ENCODE assay signal across 18 cellular contexts in genomic region chr6:2798586-2799134, GRCh38. TPM values are rescaled to one million over a fixed set of nuclear protein-coding genes. Genes with fewer than 3 reads are reported as not detected.
DNase-seq lines count a peak whose midpoint lies in the region; ATAC-seq and TF ChIP-seq lines count a peak whose summit lies in the region.
"Had no signal": no experiment of that assay in that cellular context is flagged by ENCODE, and none has a peak within 500 bp of the region (broad histone marks: within the 10 kb centered on the region; RNA-seq: fewer than 3 reads in every experiment).

No MANE protein-coding gene starts in this region.

- H3K27me3 ChIP-seq in BLaER1: no peaks in the 10 kb centered on the region
- no peaks in the 10 kb centered on the region for H3K27me3 ChIP-seq in HL-60 (ENCODE audit: insufficient read depth, poor library complexity, severe bottlenecking)
- H3K27me3 ChIP-seq in esophagus muscularis mucosa: no peaks in the 10 kb centered on the region
- H3K27me3 ChIP-seq in neutrophil: no peaks in the 10 kb centered on the region
- H3K27me3 ChIP-seq in ovary: no peaks in the 10 kb centered on the region

- DNase-seq in HL-60 (ENCODE audit: low read depth in 1 of 2, low spot score in 1 of 2) (no peak), esophagus muscularis mucosa (ENCODE audit: extremely low spot score) (peak; percentile 70), KG1 (lab: John Stamatoyannopoulos, UW) (no peak), ovary (no peak)
- DNase-seq: AML-193; CD4-positive, alpha-beta T cell; H9; Kasumi-1; MM.1S; NCI-H1092 treated with DMSO at 0.1 percent for 48 hours; NCI-H1694; NCI-H526; NK-92 treated with Interleukin-12 subunit alpha and Interleukin-12 subunit beta, amount 100 ng/mL, for 24 hours; SHP77 had no signal

- TF ChIP-seq POLR2A in esophagus muscularis mucosa (IDR thresholded peaks at IDR 0.05; ENCODE audit: low read depth) (no peak), ovary (IDR thresholded peaks at IDR 0.05) (no peak)

- TF ChIP-seq EP300 in esophagus muscularis mucosa (IDR thresholded peaks at IDR 0.05) (no peak), ovary (IDR thresholded peaks at IDR 0.05) (no peak)

- no peaks in the 10 kb centered on the region for H3K9me3 ChIP-seq in BLaER1
- H3K9me3 ChIP-seq in esophagus muscularis mucosa: no peaks in the 10 kb centered on the region
- H3K9me3 ChIP-seq in neutrophil: no peaks in the 10 kb centered on the region
- no peaks in the 10 kb centered on the region for H3K9me3 ChIP-seq in ovary

- TF ChIP-seq CTCF in HL-60 (IDR thresholded peaks at IDR 0.05; ENCODE audit: insufficient read depth, low read length) (no peak), esophagus muscularis mucosa (IDR thresholded peaks at IDR 0.05) (no peak), neutrophil (IDR thresholded peaks at IDR 0.05) (no peak), ovary (IDR thresholded peaks at IDR 0.05) (no peak)

- H3K27ac ChIP-seq in BLaER1 (no peak overlapping the region), HL-60 (replicated peaks) (peak overlapping the region; percentile 98), esophagus muscularis mucosa (replicated peaks in 1 of 4) (no peak overlapping the region), neutrophil (peak overlapping the region; percentile 90), ovary (no peak overlapping the region)

- no peak for ATAC-seq in HG03460 (IDR thresholded peaks at IDR 0.05; ENCODE audit: unreplicated experiment)
- ATAC-seq: SK-N-SH treated with all-trans-retinoic acid at 6 μM for 48 hours had no signal

- H3K4me1 ChIP-seq in BLaER1 (peaks cover 46% of the 10 kb centered on the region), esophagus muscularis mucosa (peaks cover 9 to 29% (median 21%) of the 10 kb centered on the region in 4 donors), neutrophil (ENCODE audit: control insufficient read depth in 1 of 2, insufficient read depth in 1 of 2, low read depth in 1 of 2, low read length in 1 of 2) (peaks cover 90 to 91% of the 10 kb centered on the region in 2 experiments), ovary (ENCODE audit: insufficient read depth) (no peaks in the 10 kb centered on the region)

- WGBS in esophagus muscularis mucosa: 80% methylated on average over 11 of the region's 11 CpGs
- 72 to 82% (median 75%) methylated on average over 11 of the region's 11 CpGs for WGBS in ovary, 3 donors

- H3K4me3 ChIP-seq in BLaER1 (no peak overlapping the region), HL-60 (replicated peaks; ENCODE audit: insufficient read depth, low read length) (no peak overlapping the region), esophagus muscularis mucosa (no peak overlapping the region), neutrophil (ENCODE audit: low read depth in 1 of 2, low read length in 1 of 2) (no peak overlapping the region), ovary (no peak overlapping the region)

- H4K20me1 ChIP-seq in BLaER1: no peaks in the 10 kb centered on the region

- H3K36me3 ChIP-seq in BLaER1 (no peaks in the 10 kb centered on the region), esophagus muscularis mucosa (peaks cover 0 to 4% (median 0%) of the 10 kb centered on the region in 4 donors), neutrophil (no peaks in the 10 kb centered on the region), ovary (no peaks in the 10 kb centered on the region)

- intact Hi-C loops in esophagus muscularis mucosa (cut with DNase I) (no loop called here), ovary (cut with DNase I) (no loop called here)

- H3K4me2 ChIP-seq in BLaER1: peak overlapping the region; percentile 14; the same call in 1 of the 2 replicates

- no peak overlapping the region for H3K9ac ChIP-seq in BLaER1

RNA-seq across cellular contexts. Expression of gene WRNIP1, which starts 33.5 kb away (rescaled TPM):
- total RNA-seq in esophagus muscularis mucosa (10 to 100 TPM; 55.2 to 77.2 (median 63.7) TPM), ovary (10 to 100 TPM; 30.4 to 73.4 (median 34.6) TPM)
- 10 to 100 TPM; 33.9 to 39.5 TPM for polyA plus RNA-seq in ovary

RNA-seq across cellular contexts. Expression of gene SERPINB1, which starts 43.0 kb away (rescaled TPM):
- total RNA-seq in esophagus muscularis mucosa: 100 to 1,000 TPM in 1 of 4 donors, 10 to 100 TPM in 3; 23.3 to 123 (median 29.9) TPM
- total RNA-seq in ovary: 10 to 100 TPM; 13.5 to 38.1 (median 27.7) TPM
- polyA plus RNA-seq in ovary: 10 to 100 TPM; 25.9 to 57.0 TPM

RNA-seq across cellular contexts. Expression of gene MYLK4, which starts 47.9 kb away (rescaled TPM):
- total RNA-seq in esophagus muscularis mucosa: under 1 TPM; 0.33 to 0.45 (median 0.38) TPM
- total RNA-seq in ovary: under 1 TPM; 0.24 to 0.83 (median 0.50) TPM
- polyA plus RNA-seq in ovary: under 1 TPM; 0.38 to 0.52 TPM

Comparison
In these comparisons a context has a peak if more than half of its experiments do, and no peak if none do; other contexts are left out.
1. H3K27ac ChIP-seq: peak in HL-60 (single experiment) and neutrophil (single experiment); none in BLaER1 (single experiment), esophagus muscularis mucosa (0 of 4) and ovary (0 of 2).